In genomic region chr19:18856385-18857126, GRCh38 we compare ENCODE assay signal across 10 cellular contexts. TPM values are rescaled to one million over a fixed set of nuclear protein-coding genes. Genes with fewer than 3 reads are reported as not detected.
A peak's percentile ranks its signal among the peaks of the same experiment; 100 is the strongest.
DNase-seq lines count a peak whose midpoint lies in the region; ATAC-seq and TF ChIP-seq lines count a peak whose summit lies in the region.
"Had no signal": no experiment of that assay in that cellular context is flagged by ENCODE, and none has a peak within 500 bp of the region (broad histone marks: within the 10 kb centered on the region; RNA-seq: fewer than 3 reads in every experiment).

No MANE protein-coding gene starts in this region.

- no peak for ATAC-seq in right cardiac atrium
- ATAC-seq in GM21360 (IDR thresholded peaks at IDR 0.05; ENCODE audit: unreplicated experiment) = no peak

- 87% methylated on average over 22 of the region's 22 CpGs for WGBS in right cardiac atrium

- H3K9me3 Mint-ChIP-seq in T-helper 2 cell treated with Interferon-gamma antibody and Interleukin-4, amounts not matched to agents 5 μg/mL and 100 μg/mL, for 36 hours = no peaks in the 10 kb centered on the region
- H3K9me3 Mint-ChIP-seq: activated naive CD4-positive, alpha-beta T cell treated with anti-CD3 and anti-CD28 coated beads, Interleukin-2, amount 50 U/mL, for 24 hours; CD8-positive, alpha-beta memory T cell had no signal

- DNase-seq in cardiac muscle cell (ENCODE audit: low read depth in 1 of 2, low spot score in 1 of 2) (peak in 1 of 2 donors; percentile 58), right cardiac atrium (no peak), inferior parietal cortex (ENCODE audit: extremely low spot score) (peak; percentile 74), mesenteric fat pad (ENCODE audit: low spot score) (no peak), NCI-H1048 (lab: John Stamatoyannopoulos, UW) (no peak)
- DNase-seq in T-helper 2 cell treated with Interferon-gamma antibody and Interleukin-4, amounts not matched to agents 5 μg/mL and 100 μg/mL, for 36 hours (ENCODE audit: low spot score) = no peak
- DNase-seq: CD8-positive, alpha-beta memory T cell had no signal

- H3K27me3 Mint-ChIP-seq in T-helper 2 cell treated with Interferon-gamma antibody and Interleukin-4, amounts not matched to agents 5 μg/mL and 100 μg/mL, for 36 hours (ENCODE audit: low read depth) = no peaks in the 10 kb centered on the region
- H3K27me3 Mint-ChIP-seq: activated naive CD4-positive, alpha-beta T cell treated with anti-CD3 and anti-CD28 coated beads, Interleukin-2, amount 50 U/mL, for 24 hours; CD8-positive, alpha-beta memory T cell had no signal

- no peak overlapping the region for H3K4me3 Mint-ChIP-seq in T-helper 2 cell treated with Interferon-gamma antibody and Interleukin-4, amounts not matched to agents 5 μg/mL and 100 μg/mL, for 36 hours
- H3K4me3 Mint-ChIP-seq: activated naive CD4-positive, alpha-beta T cell treated with anti-CD3 and anti-CD28 coated beads, Interleukin-2, amount 50 U/mL, for 24 hours; CD8-positive, alpha-beta memory T cell had no signal

- H3K9me3 ChIP-seq in cardiac muscle cell (ENCODE audit: low read depth) (no peaks in the 10 kb centered on the region), right cardiac atrium (ENCODE audit: control insufficient read depth, low read length) (no peaks in the 10 kb centered on the region)

- no peak overlapping the region for H3K4me3 ChIP-seq in cardiac muscle cell
- no peak overlapping the region for H3K4me3 ChIP-seq in right cardiac atrium (ENCODE audit: low read length)

- no peaks in the 10 kb centered on the region for H3K4me1 Mint-ChIP-seq in T-helper 2 cell treated with Interferon-gamma antibody and Interleukin-4, amounts not matched to agents 5 μg/mL and 100 μg/mL, for 36 hours (ENCODE audit: low read depth)
- H3K4me1 Mint-ChIP-seq: activated naive CD4-positive, alpha-beta T cell treated with anti-CD3 and anti-CD28 coated beads, Interleukin-2, amount 50 U/mL, for 24 hours had no signal

- no peak overlapping the region for H3K27ac Mint-ChIP-seq in T-helper 2 cell treated with Interferon-gamma antibody and Interleukin-4, amounts not matched to agents 5 μg/mL and 100 μg/mL, for 36 hours
- H3K27ac Mint-ChIP-seq: activated naive CD4-positive, alpha-beta T cell treated with anti-CD3 and anti-CD28 coated beads, Interleukin-2, amount 50 U/mL, for 24 hours had no signal

- H3K36me3 ChIP-seq in cardiac muscle cell = peaks cover 68% of the 10 kb centered on the region

- no peaks in the 10 kb centered on the region for H3K27me3 ChIP-seq in cardiac muscle cell
- H3K27me3 ChIP-seq in right cardiac atrium (ENCODE audit: control insufficient read depth, insufficient read depth) = no peaks in the 10 kb centered on the region

- TF ChIP-seq CTCF in cardiac muscle cell (IDR thresholded peaks at IDR 0.05; ENCODE audit: low read depth, low read length) = peak; percentile 45

- no peak overlapping the region for H3K27ac ChIP-seq in cardiac muscle cell
- H3K27ac ChIP-seq in right cardiac atrium (ENCODE audit: low read length) = no peak overlapping the region
- peak overlapping the region; percentile 86 for H3K27ac ChIP-seq in angular gyrus (ENCODE audit: low read depth, low read length)

- H3K4me1 ChIP-seq in cardiac muscle cell (ENCODE audit: low read depth) (no peaks in the 10 kb centered on the region), right cardiac atrium (ENCODE audit: control insufficient read depth, insufficient read depth, low read length) (no peaks in the 10 kb centered on the region)

- H3K36me3 Mint-ChIP-seq in T-helper 2 cell treated with Interferon-gamma antibody and Interleukin-4, amounts not matched to agents 5 μg/mL and 100 μg/mL, for 36 hours (ENCODE audit: low read depth) = peaks cover 41% of the 10 kb centered on the region

- intact Hi-C loops in right cardiac atrium (cut with DNase I) = loop anchor here in 1 of 4 donors (10.0 kb wide), 1 partner anchor 412 kb away; no protein-coding TSS in a partner anchor

RNA-seq across cellular contexts. Expression of gene UPF1, which starts 24.8 kb away (rescaled TPM):
- total RNA-seq in cardiac muscle cell = 77.5 and 121 TPM in 2 replicates
- 36.4 and 37.7 TPM in 2 replicates for polyA plus RNA-seq in cardiac muscle cell
- total RNA-seq in right cardiac atrium = 10 to 100 TPM; 35.2 to 40.0 (median 36.8) TPM
- polyA plus RNA-seq in right cardiac atrium = 31.4 TPM
- 53.8 TPM for total RNA-seq in mesenteric fat pad

RNA-seq across cellular contexts. Expression of gene CERS1, which starts 39.4 kb away (rescaled TPM):
- 15.2 and 16.1 TPM in 2 replicates for total RNA-seq in cardiac muscle cell
- 29.3 and 30.9 TPM in 2 replicates for polyA plus RNA-seq in cardiac muscle cell
- total RNA-seq in right cardiac atrium = 1 to 10 TPM; 1.1 to 1.9 (median 1.6) TPM
- 1.1 TPM for polyA plus RNA-seq in right cardiac atrium
- total RNA-seq in mesenteric fat pad = 0.45 TPM
- total RNA-seq: CD8-positive, alpha-beta memory T cell had no signal
- polyA plus RNA-seq: CD8-positive, alpha-beta memory T cell had no signal
